Comparison of ENCODE assay signal across 8 cellular contexts in genomic region chr6:44386929-44387345, GRCh38.
DNase-seq lines count a peak whose midpoint lies in the region; ATAC-seq lines count a peak whose summit lies in the region.

No MANE protein-coding gene starts in this region.

- H3K4me3 ChIP-seq in iPS-18c (ENCODE audit: insufficient read depth, low read depth, low read length) = peak overlapping the region; percentile 78

- H3K9me3 Mint-ChIP-seq in T-helper 1 cell treated with Interleukin-12 subunit alpha and Interleukin-12 subunit beta and Interleukin-4 antibody, amounts not matched to agents 30 μg/mL and 1 μg/mL, for 36 hours = no peaks in the 10 kb centered on the region
- no peaks in the 10 kb centered on the region for H3K9me3 Mint-ChIP-seq in activated naive CD8-positive, alpha-beta T cell treated with anti-CD3 and anti-CD28 coated beads, Interleukin-2, amount 50 U/mL, for 24 hours
- H3K9me3 Mint-ChIP-seq in stimulated activated naive CD8-positive, alpha-beta T cell treated with anti-CD3 and anti-CD28 coated beads, Interleukin-15, amount 100 ng/mL, for 72 hours = no peaks in the 10 kb centered on the region

- peaks cover 25% of the 10 kb centered on the region for H3K27me3 Mint-ChIP-seq in T-helper 1 cell treated with Interleukin-12 subunit alpha and Interleukin-12 subunit beta and Interleukin-4 antibody, amounts not matched to agents 30 μg/mL and 1 μg/mL, for 36 hours (ENCODE audit: low read depth)
- H3K27me3 Mint-ChIP-seq in activated naive CD8-positive, alpha-beta T cell treated with anti-CD3 and anti-CD28 coated beads, Interleukin-2, amount 50 U/mL, for 24 hours = peaks cover 3% of the 10 kb centered on the region
- no peaks in the 10 kb centered on the region for H3K27me3 Mint-ChIP-seq in stimulated activated naive CD8-positive, alpha-beta T cell treated with anti-CD3 and anti-CD28 coated beads, Interleukin-15, amount 100 ng/mL, for 72 hours

- peak overlapping the region; percentile 98 for H3K27ac Mint-ChIP-seq in T-helper 1 cell treated with Interleukin-12 subunit alpha and Interleukin-12 subunit beta and Interleukin-4 antibody, amounts not matched to agents 30 μg/mL and 1 μg/mL, for 36 hours
- peak overlapping the region; percentile 99 for H3K27ac Mint-ChIP-seq in activated naive CD8-positive, alpha-beta T cell treated with anti-CD3 and anti-CD28 coated beads, Interleukin-2, amount 50 U/mL, for 24 hours
- peak overlapping the region; percentile 98 to 99 for H3K27ac Mint-ChIP-seq in stimulated activated naive CD8-positive, alpha-beta T cell treated with anti-CD3 and anti-CD28 coated beads, Interleukin-15, amount 100 ng/mL, for 72 hours

- peak; percentile 21 for ATAC-seq in HG03378 (IDR thresholded peaks at IDR 0.05; ENCODE audit: unreplicated experiment)
- peak; percentile 13 for ATAC-seq in activated naive CD8-positive, alpha-beta T cell treated with anti-CD3 and anti-CD28 coated beads, Interleukin-2, amount 50 U/mL, for 24 hours
- ATAC-seq in stimulated activated naive CD8-positive, alpha-beta T cell treated with anti-CD3 and anti-CD28 coated beads, Interleukin-15, amount 100 ng/mL, for 72 hours = peak; percentile 19

- DNase-seq in T-helper 1 cell = no peak
- no peak for DNase-seq in activated naive CD8-positive, alpha-beta T cell treated with anti-CD3 and anti-CD28 coated beads, Interleukin-2, amount 50 U/mL, for 24 hours
- DNase-seq in stimulated activated naive CD8-positive, alpha-beta T cell treated with anti-CD3 and anti-CD28 coated beads, Interleukin-15, amount 100 ng/mL, for 72 hours = no peak
- no peak for DNase-seq in activated effector memory CD4-positive, alpha-beta T cell treated with anti-CD3 and anti-CD28 coated beads, Interleukin-2, amount 50 U/mL, for 16 hours
- DNase-seq in GOT3 (lab: John Stamatoyannopoulos, UW) = no peak

- peaks cover 16% of the 10 kb centered on the region for H3K36me3 Mint-ChIP-seq in T-helper 1 cell treated with Interleukin-12 subunit alpha and Interleukin-12 subunit beta and Interleukin-4 antibody, amounts not matched to agents 30 μg/mL and 1 μg/mL, for 36 hours (ENCODE audit: low read depth)
- peaks cover 32% of the 10 kb centered on the region for H3K36me3 Mint-ChIP-seq in activated naive CD8-positive, alpha-beta T cell treated with anti-CD3 and anti-CD28 coated beads, Interleukin-2, amount 50 U/mL, for 24 hours (ENCODE audit: low read depth)

- peaks cover 39% of the 10 kb centered on the region for H3K4me1 Mint-ChIP-seq in T-helper 1 cell treated with Interleukin-12 subunit alpha and Interleukin-12 subunit beta and Interleukin-4 antibody, amounts not matched to agents 30 μg/mL and 1 μg/mL, for 36 hours (ENCODE audit: low read depth)
- peaks cover 43% of the 10 kb centered on the region for H3K4me1 Mint-ChIP-seq in activated naive CD8-positive, alpha-beta T cell treated with anti-CD3 and anti-CD28 coated beads, Interleukin-2, amount 50 U/mL, for 24 hours
- peaks cover 44% of the 10 kb centered on the region for H3K4me1 Mint-ChIP-seq in stimulated activated naive CD8-positive, alpha-beta T cell treated with anti-CD3 and anti-CD28 coated beads, Interleukin-15, amount 100 ng/mL, for 72 hours

- peak overlapping the region; percentile 98 for H3K4me3 Mint-ChIP-seq in T-helper 1 cell treated with Interleukin-12 subunit alpha and Interleukin-12 subunit beta and Interleukin-4 antibody, amounts not matched to agents 30 μg/mL and 1 μg/mL, for 36 hours
- peak overlapping the region; percentile 98 for H3K4me3 Mint-ChIP-seq in activated naive CD8-positive, alpha-beta T cell treated with anti-CD3 and anti-CD28 coated beads, Interleukin-2, amount 50 U/mL, for 24 hours
- H3K4me3 Mint-ChIP-seq in stimulated activated naive CD8-positive, alpha-beta T cell treated with anti-CD3 and anti-CD28 coated beads, Interleukin-15, amount 100 ng/mL, for 72 hours = peak overlapping the region; percentile 96 to 99

- H3K9me3 ChIP-seq in iPS-18c (ENCODE audit: control insufficient read depth, insufficient read depth, low read length) = no peaks in the 10 kb centered on the region
